24 cellular contexts compared by ENCODE assay signal in the genomic region with DNA sequence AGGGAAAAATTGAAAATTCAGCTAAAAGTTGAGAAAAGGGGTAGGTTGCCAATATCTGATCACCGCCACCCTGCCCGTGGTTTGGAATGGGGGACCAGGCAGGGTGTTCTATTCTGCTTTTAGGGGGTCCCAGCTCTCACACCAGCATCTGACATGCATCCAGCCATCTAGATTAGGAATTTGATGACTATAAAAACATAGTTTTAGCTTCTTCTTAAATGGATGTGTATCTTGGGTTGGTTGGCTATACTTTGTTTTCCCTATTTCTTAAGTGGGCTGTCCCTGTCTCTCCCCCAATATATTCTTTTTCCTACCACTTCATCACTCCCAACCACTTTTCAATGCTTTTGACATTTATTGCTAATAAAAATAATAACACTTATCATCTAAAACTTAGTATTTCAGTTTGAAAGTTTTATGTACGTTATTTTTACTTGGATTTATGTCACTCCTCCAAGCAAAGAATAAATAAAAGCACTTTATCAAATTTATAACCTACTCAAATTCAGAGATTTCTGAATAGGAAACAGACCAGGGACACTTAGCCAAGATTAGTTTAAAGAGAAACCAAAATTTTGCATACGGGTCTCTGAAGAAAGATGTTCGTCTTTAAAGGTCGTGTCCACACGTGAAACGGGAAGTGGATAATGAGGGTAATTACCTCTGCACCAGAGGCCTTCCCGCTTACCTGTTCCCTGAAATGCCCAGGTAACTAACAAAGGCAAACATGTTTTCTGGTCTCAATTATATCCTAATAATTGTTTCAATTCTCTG.
DNase-seq lines count a peak whose midpoint lies in the region; ATAC-seq, FAIRE-seq and TF ChIP-seq lines count a peak whose summit lies in the region.
"Had no signal": no experiment of that assay in that cellular context is flagged by ENCODE, and none has a peak within 500 bp of the region (broad histone marks: within the 10 kb centered on the region; RNA-seq: fewer than 3 reads in every experiment).

No MANE protein-coding gene starts in this region.

- peak; percentile 96 for FAIRE-seq in endometrium (lab: Jason Lieb, UNC)
- FAIRE-seq: pancreas had no signal

- H3K9me3 ChIP-seq in thoracic aorta: no peaks in the 10 kb centered on the region
- H3K9me3 ChIP-seq: lower lobe of right lung, pancreas, sigmoid colon, tibial nerve had no signal

- H3K4me3 ChIP-seq in thoracic aorta: peak overlapping the region; percentile 9
- H3K4me3 ChIP-seq: lower lobe of right lung, pancreas, sigmoid colon, tibial nerve had no signal

- DNase-seq in NAMALWA (ENCODE audit: low spot score): peak; percentile 45
- peak; percentile 85 for DNase-seq in NCI-H69 (lab: John Stamatoyannopoulos, UW)
- no peak for DNase-seq in thoracic aorta (ENCODE audit: low spot score)
- DNase-seq in NCI-H510A treated with DMSO at 0.1 percent for 48 hours (lab: John Stamatoyannopoulos, UW): no peak
- no peak for DNase-seq in NCI-H1930 (lab: John Stamatoyannopoulos, UW)
- DNase-seq: activated CD4-positive, alpha-beta memory T cell treated with anti-CD3 and anti-CD28 coated beads for 36 hours; activated naive CD4-positive, alpha-beta T cell; activated T-cell treated with anti-CD3 and anti-CD28 coated beads for 4 hours; DND-41; foreskin melanocyte; H7; hypothalamus; islet precursor cell; KG1; lower lobe of right lung; NCI-H1048; NK-92 treated with Interleukin-12 subunit alpha and Interleukin-12 subunit beta, amount 100 ng/mL, for 24 hours; pancreas; sigmoid colon had no signal

- H3K27ac ChIP-seq in thoracic aorta: no peak overlapping the region
- H3K27ac ChIP-seq: lower lobe of right lung, pancreas, sigmoid colon, tibial nerve had no signal

- no peaks in the 10 kb centered on the region for H3K36me3 ChIP-seq in thoracic aorta
- H3K36me3 ChIP-seq: lower lobe of right lung, pancreas, sigmoid colon, tibial nerve had no signal

- no peaks in the 10 kb centered on the region for H3K27me3 ChIP-seq in thoracic aorta (replicated peaks; ENCODE audit: insufficient read depth)
- H3K27me3 ChIP-seq: pancreas, sigmoid colon, tibial nerve had no signal

- no peak for TF ChIP-seq CTCF in thoracic aorta (IDR thresholded peaks at IDR 0.05)

- H3K4me1 ChIP-seq in thoracic aorta (ENCODE audit: control insufficient read depth in 1 of 2, low read depth in 2 of 2): peaks cover 0 to 10% of the 10 kb centered on the region in 2 donors
- H3K4me1 ChIP-seq: lower lobe of right lung, pancreas, sigmoid colon had no signal

- ATAC-seq in thoracic aorta (ENCODE audit: insufficient number of reproducible peaks, low FRiP score, low read depth): no peak
- no peak for ATAC-seq in HG03442 (IDR thresholded peaks at IDR 0.05; ENCODE audit: unreplicated experiment)
- ATAC-seq: lower lobe of right lung; pancreas; stimulated activated memory B cell treated with anti-CD40 and anti-IgM and Interleukin-4, amounts not matched to agents 10 μg/mL and 1 μg/mL and 100 μg/mL, for 72 hours; WTC11 had no signal

Comparison
In these comparisons a context has a peak if more than half of its experiments do, and no peak if none do; other contexts are left out.
1. DNase-seq: peak in NAMALWA (single experiment) and NCI-H69 (single experiment); none in thoracic aorta (single experiment), NCI-H510A treated with DMSO at 0.1 percent for 48 hours (single experiment) and NCI-H1930 (0 of 2).